ENCODE assay signal across 7 cellular contexts in the genomic region with DNA sequence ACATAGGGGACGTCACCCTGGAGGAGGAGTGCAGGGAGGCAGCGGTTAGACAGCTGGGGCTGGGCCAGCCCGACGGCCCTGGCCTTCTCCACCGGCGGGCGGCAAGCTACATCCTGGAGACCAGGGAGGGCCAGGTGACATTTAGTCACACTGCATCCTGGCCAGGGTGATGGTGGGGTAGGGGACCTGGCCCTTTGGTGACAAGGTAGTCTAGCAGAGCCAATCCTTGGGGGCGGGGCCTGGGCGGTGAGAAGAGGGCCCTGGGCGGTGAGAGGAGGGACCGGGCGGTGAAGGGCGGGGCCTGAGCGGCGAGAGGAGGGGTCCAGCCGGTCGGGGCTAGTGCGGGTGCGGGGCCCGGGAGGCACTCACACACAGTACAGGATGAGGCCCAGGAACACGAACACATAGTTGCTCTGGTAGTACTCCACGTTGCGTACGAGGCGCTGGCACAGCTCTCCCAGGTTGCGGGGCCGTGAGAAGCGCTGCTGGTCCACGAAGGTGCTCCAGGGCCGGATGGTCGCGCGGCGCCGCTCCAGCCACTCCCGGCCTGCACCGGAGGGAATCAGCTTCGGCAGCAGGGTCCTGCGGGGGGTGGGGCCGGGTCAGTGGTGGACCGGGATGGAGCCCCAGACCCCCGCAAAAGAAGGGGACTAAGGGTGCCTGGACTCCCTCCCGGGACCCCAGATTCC. TPM values are rescaled to one million over a fixed set of nuclear protein-coding genes. Genes with fewer than 3 reads are reported as not detected.
DNase-seq lines count a peak whose midpoint lies in the region; ATAC-seq, FAIRE-seq and TF ChIP-seq lines count a peak whose summit lies in the region.

No MANE protein-coding gene starts in this region.

- H2BK5ac ChIP-seq in H1 (ENCODE audit: low read depth, low read length), result peak overlapping the region; percentile 18; the same call in 1 of the 2 replicates

- no peak for TF ChIP-seq EP300 in H1 (IDR thresholded peaks at IDR 0.05; ENCODE audit: borderline replicate concordance in 1 of 2, low read depth in 2 of 2, low read length in 2 of 2)

- ATAC-seq in GM18502 (IDR thresholded peaks at IDR 0.05; ENCODE audit: poor library complexity, unreplicated experiment) (peak; percentile 60), HG03280 (IDR thresholded peaks at IDR 0.05; ENCODE audit: unreplicated experiment) (peak; percentile 63)

- no peak overlapping the region for H2BK15ac ChIP-seq in H1 (ENCODE audit: low read length)

- peak overlapping the region; percentile 52 for H3K18ac ChIP-seq in H1 (ENCODE audit: extremely low read depth, low read length)

- peaks cover 3 to 10% (median 6%) of the 10 kb centered on the region in 4 experiments for H3K4me1 ChIP-seq in H1 (replicated peaks in 1 of 4; ENCODE audit: control insufficient read depth in 3 of 4, insufficient read depth in 4 of 4, low read length in 3 of 4)
- H3K4me1 ChIP-seq in mesodermal cell (ENCODE audit: control insufficient read depth, insufficient read depth, low read length, poor library complexity, severe bottlenecking), result peaks cover 14% of the 10 kb centered on the region

- H4K91ac ChIP-seq in H1 (replicated peaks; ENCODE audit: insufficient read length, low read length), result peak overlapping the region; percentile 11

- H3K14ac ChIP-seq in H1 (ENCODE audit: insufficient read length), result no peak overlapping the region

- CTCF ChIA-PET in H1 (lab: Charles Lee; ENCODE audit: partially characterized antibody), result interaction anchor here (0.6 to 4.0 kb wide), 17 partner anchors 13 to 384 kb away, joined by 3 to 33 read pairs (median 5); a partner anchor contains a TSS

- WGBS in H1 (ENCODE audit: extremely low coverage in 1 of 2, insufficient coverage in 1 of 2, insufficient read length in 1 of 2, insufficient replicate concordance in 2 of 2, low coverage in 1 of 2, low lambda C conversion rate in 2 of 2, missing lambda C conversion rate in 1 of 2), 2 experiments, result 4% methylated on average over 33 of the region's 43 CpGs; no CpG with 5 or more reads in 1 of the 2 experiments
- WGBS in mesodermal cell (ENCODE audit: insufficient coverage in 2 of 2), 2 experiments, result 2 to 5% methylated on average over 33 to 43 of the region's 43 CpGs

- H4K20me1 ChIP-seq in H1 (replicated peaks in 1 of 2; ENCODE audit: control insufficient read depth in 1 of 2, insufficient read depth in 2 of 2, low read length in 2 of 2), result no peaks in the 10 kb centered on the region

- H3K27me3 ChIP-seq in H1 (replicated peaks in 1 of 4; ENCODE audit: control insufficient read depth in 3 of 4, extremely low read depth in 1 of 4, insufficient read depth in 3 of 4, low read length in 3 of 4), result no peaks in the 10 kb centered on the region

- peak overlapping the region; percentile 96 for H4K8ac ChIP-seq in H1 (ENCODE audit: extremely low read depth, insufficient read depth, low read length)

- H2BK12ac ChIP-seq in H1 (ENCODE audit: low read depth, low read length), result no peak overlapping the region; the same call in 1 of the 2 replicates

- peak; percentile 95 for DNase-seq in NCI-H82 (lab: John Stamatoyannopoulos, UW)
- peak; percentile 45 for DNase-seq in activated CD8-positive, alpha-beta memory T cell treated with anti-CD3 and anti-CD28 coated beads, Interleukin-2, amount 50 U/mL, for 1 hour (ENCODE audit: extremely low read depth)
- peak; percentile 17 to 97 for DNase-seq in H1 (ENCODE audit: low read depth in 1 of 2, low spot score in 2 of 2)
- peak; percentile 58 to 70 for DNase-seq in stimulated activated CD8-positive, alpha-beta memory T cell treated with anti-CD3 and anti-CD28 coated beads, Interleukin-15, amount 100 ng/mL, for 4 hours (ENCODE audit: low read depth in 2 of 2)

- H3K4me3 ChIP-seq in H1 (ENCODE audit: extremely low read depth in 1 of 4, insufficient read depth in 2 of 4, low read depth in 3 of 4, low read length in 4 of 4), result peak overlapping the region; percentile 81 to 92 (median 86)
- peak overlapping the region; percentile 96 for H3K4me3 ChIP-seq in mesodermal cell (ENCODE audit: extremely low read depth, insufficient read depth, low read length, poor library complexity, severe bottlenecking)

- no peaks in the 10 kb centered on the region for H3K79me2 ChIP-seq in H1 (ENCODE audit: control insufficient read depth in 1 of 2, insufficient read depth in 2 of 2, low read length in 2 of 2)

- TF ChIP-seq POLR2A in H1 (IDR thresholded peaks at IDR 0.05; ENCODE audit: control extremely low read depth in 1 of 2, low read depth in 2 of 2, low read length in 2 of 2), result peak in 1 of 2 experiments; percentile 71; a peak in 2 of 3 replicates

- H3K79me1 ChIP-seq in H1 (ENCODE audit: low read depth, low read length), result no peaks in the 10 kb centered on the region

- H3K36me3 ChIP-seq in H1 (ENCODE audit: control insufficient read depth in 2 of 4, insufficient read depth in 4 of 4, low read length in 3 of 4) (peaks cover 0 to 5% (median 0%) of the 10 kb centered on the region in 4 experiments; a peak in 2 of 8 replicates), mesodermal cell (ENCODE audit: control insufficient read depth, insufficient read depth, low read length) (peaks cover 17% of the 10 kb centered on the region)

- no peak for FAIRE-seq in H1 (lab: Jason Lieb, UNC)

- peak overlapping the region; percentile 77; the same call in 1 of the 2 replicates for H3K27ac ChIP-seq in H1 (ENCODE audit: low read depth, low read length)
- H3K27ac ChIP-seq in mesodermal cell (ENCODE audit: low read depth, low read length, severe bottlenecking), result peak overlapping the region; percentile 91

- H2AFZ ChIP-seq in H1 (ENCODE audit: low read length), result peak overlapping the region; percentile 78; the same call in 1 of the 2 replicates

- H3K23ac ChIP-seq in H1 (ENCODE audit: insufficient read length), result no peak overlapping the region

- peaks cover 2% of the 10 kb centered on the region; the same call in 1 of the 2 replicates for H3K23me2 ChIP-seq in H1 (ENCODE audit: low read depth, low read length)

- TF ChIP-seq CTCF in H1 (IDR thresholded peaks at IDR 0.05; ENCODE audit: control extremely low read depth in 1 of 3, insufficient read depth in 1 of 3, low read depth in 1 of 3, low read length in 3 of 3), result no peak

- H2BK120ac ChIP-seq in H1 (replicated peaks; ENCODE audit: low read depth, low read length), result no peak overlapping the region

- H3K9me3 ChIP-seq in H1 (ENCODE audit: insufficient read depth in 2 of 2, low read depth in 1 of 2, low read length in 1 of 2), result no peaks in the 10 kb centered on the region
- no peaks in the 10 kb centered on the region for H3K9me3 ChIP-seq in mesodermal cell (ENCODE audit: control insufficient read depth, low read length)

- H2AK5ac ChIP-seq in H1 (ENCODE audit: low read depth, low read length), result no peak overlapping the region

- no peak overlapping the region for H2BK20ac ChIP-seq in H1 (ENCODE audit: low read length)

- POLR2A ChIA-PET in H1 (lab: Charles Lee; ENCODE audit: partially characterized antibody), result interaction anchor here (1.0 to 4.0 kb wide), 11 partner anchors 15 to 284 kb away, joined by 3 to 54 read pairs (median 4); a partner anchor contains a TSS

- TF ChIP-seq RAD21 in H1 (IDR thresholded peaks at IDR 0.05 in 1 of 2, conservative IDR thresholded peaks at IDR 0.05 in 1 of 2; ENCODE audit: low read depth in 2 of 2, low read length in 2 of 2), result no peak

- H3K4me2 ChIP-seq in H1 (ENCODE audit: insufficient read depth in 1 of 2, low read depth in 2 of 2, low read length in 2 of 2), result peak overlapping the region; percentile 69 to 93

- H3K56ac ChIP-seq in H1 (replicated peaks; ENCODE audit: insufficient read length, low read depth, low read length), result peak overlapping the region; percentile 21

- peak overlapping the region; percentile 56 to 95 (median 73) for H3K9ac ChIP-seq in H1 (replicated peaks in 1 of 4; ENCODE audit: extremely low read depth in 1 of 4, low read depth in 3 of 4, low read length in 3 of 4)

- H3K4ac ChIP-seq in H1 (replicated peaks; ENCODE audit: insufficient read length, low read depth, low read length), result no peak overlapping the region

- H4K5ac ChIP-seq in H1 (ENCODE audit: insufficient read length, low read depth, low read length), result peak overlapping the region; percentile 8

RNA-seq across cellular contexts. Expression of a gene that starts 0.6 kb away (rescaled TPM):
- 123 and 124 TPM in 2 replicates for total RNA-seq in H1 (2021; fragmentation: NEBNext Ultra II Directional; extraction: Animal tissue kit (Norgen Biotek cat#: 25700))
- polyA plus RNA-seq in H1 (2011; rRNA removed), result 439 and 585 TPM in 2 replicates
- polyA plus RNA-seq in H1 (2011; cell fraction: cytosol; rRNA removed), result 282 TPM
- 227 TPM for polyA plus RNA-seq in H1 (2011; cell fraction: nucleus; rRNA removed)
- 99.4 to 181 TPM (median 175 TPM) in 4 replicates for polyA plus RNA-seq in H1 (2012, experiment 1 of 2)
- 315 TPM for polyA plus RNA-seq in H1 (2012, experiment 2 of 2)
- 173 TPM for polyA plus RNA-seq in H1 (2013, experiment 1 of 2)
- polyA plus RNA-seq in H1 (2013, experiment 2 of 2), result 186 TPM
- 46.7 and 56.4 TPM in 2 replicates for polyA minus RNA-seq in H1 (2011; rRNA and poly(A)+ RNA removed)
- 53.9 TPM for polyA minus RNA-seq in H1 (2011; cell fraction: cytosol; rRNA and poly(A)+ RNA removed)
- polyA minus RNA-seq in H1 (2011; cell fraction: nucleus; rRNA and poly(A)+ RNA removed), result 41.0 TPM
- 137 TPM for polyA plus RNA-seq in mesodermal cell (2013, experiment 1 of 2)
- 125 TPM for polyA plus RNA-seq in mesodermal cell (2013, experiment 2 of 2)

RNA-seq across cellular contexts. Expression of a gene that starts 30.3 kb away (rescaled TPM):
- not detected in 2 replicates for total RNA-seq in H1 (2021; fragmentation: NEBNext Ultra II Directional; extraction: Animal tissue kit (Norgen Biotek cat#: 25700))
- polyA plus RNA-seq in H1 (2011; rRNA removed), result 0.08 and 0.12 TPM in 2 replicates
- polyA plus RNA-seq in H1 (2011; cell fraction: cytosol; rRNA removed), result 0.03 TPM
- polyA plus RNA-seq in H1 (2011; cell fraction: nucleus; rRNA removed), result 0.33 TPM
- polyA plus RNA-seq in H1 (2012, experiment 1 of 2), result 0.08 to 0.16 TPM (median 0.10 TPM) in 3 of 4 replicates, not detected in the other
- not detected for polyA plus RNA-seq in H1 (2012, experiment 2 of 2)
- 0.02 TPM for polyA plus RNA-seq in H1 (2013, experiment 1 of 2)
- 0.06 TPM for polyA plus RNA-seq in H1 (2013, experiment 2 of 2)
- polyA minus RNA-seq in H1 (2011; rRNA and poly(A)+ RNA removed), result not detected in 2 replicates
- polyA minus RNA-seq in H1 (2011; cell fraction: cytosol; rRNA and poly(A)+ RNA removed), result not detected
- not detected for polyA minus RNA-seq in H1 (2011; cell fraction: nucleus; rRNA and poly(A)+ RNA removed)
- 0.29 TPM for polyA plus RNA-seq in mesodermal cell (2013, experiment 1 of 2)
- polyA plus RNA-seq in mesodermal cell (2013, experiment 2 of 2), result 0.35 TPM

RNA-seq across cellular contexts. Expression of a gene that starts 35.5 kb away (rescaled TPM):
- total RNA-seq in H1 (2021; fragmentation: NEBNext Ultra II Directional; extraction: Animal tissue kit (Norgen Biotek cat#: 25700)), result 35.8 and 41.2 TPM in 2 replicates
- 11.1 and 19.2 TPM in 2 replicates for polyA plus RNA-seq in H1 (2011; rRNA removed)
- polyA plus RNA-seq in H1 (2011; cell fraction: cytosol; rRNA removed), result 5.9 TPM
- 20.8 TPM for polyA plus RNA-seq in H1 (2011; cell fraction: nucleus; rRNA removed)
- polyA plus RNA-seq in H1 (2012, experiment 1 of 2), result 30.8 to 45.2 TPM (median 38.2 TPM) in 4 replicates
- polyA plus RNA-seq in H1 (2012, experiment 2 of 2), result 33.0 TPM
- polyA plus RNA-seq in H1 (2013, experiment 1 of 2), result 44.9 TPM
- polyA plus RNA-seq in H1 (2013, experiment 2 of 2), result 43.1 TPM
- polyA minus RNA-seq in H1 (2011; rRNA and poly(A)+ RNA removed), result 24.6 and 27.9 TPM in 2 replicates
- 20.7 TPM for polyA minus RNA-seq in H1 (2011; cell fraction: cytosol; rRNA and poly(A)+ RNA removed)
- polyA minus RNA-seq in H1 (2011; cell fraction: nucleus; rRNA and poly(A)+ RNA removed), result 10.7 TPM
- 3.8 TPM for polyA plus RNA-seq in mesodermal cell (2013, experiment 1 of 2)
- polyA plus RNA-seq in mesodermal cell (2013, experiment 2 of 2), result 2.3 TPM

Comparison
In these comparisons a context has a peak if more than half of its experiments do, and no peak if none do; other contexts are left out.
1. Peak in every context shown above with its lines: DNase-seq, ATAC-seq, H3K4me3 ChIP-seq and H3K27ac ChIP-seq.
2. DNase-seq: peak in every context shown above with its lines; median percentile 95 in NCI-H82; 64 in stimulated activated CD8-positive, alpha-beta memory T cell treated with anti-CD3 and anti-CD28 coated beads, Interleukin-15, amount 100 ng/mL, for 4 hours; 57 in H1; 45 in activated CD8-positive, alpha-beta memory T cell treated with anti-CD3 and anti-CD28 coated beads, Interleukin-2, amount 50 U/mL, for 1 hour.